8 cellular contexts compared by ENCODE assay signal in genomic region chr22:36546092-36546804, GRCh38. TPM values are rescaled to one million over a fixed set of nuclear protein-coding genes. Genes with fewer than 3 reads are reported as not detected.
DNase-seq lines count a peak whose midpoint lies in the region; ATAC-seq, FAIRE-seq and TF ChIP-seq lines count a peak whose summit lies in the region.

No MANE protein-coding gene starts in this region.

- peak; percentile 81 for TF ChIP-seq RAD21 in Ishikawa (IDR thresholded peaks at IDR 0.05; ENCODE audit: low read depth)
- TF ChIP-seq RAD21 in liver (IDR thresholded peaks at IDR 0.05): peak; percentile 45 to 54

- peak; percentile 39 for DNase-seq in SHP77 treated with DMSO at 0.1 percent for 48 hours (lab: John Stamatoyannopoulos, UW)
- peak; percentile 79 for DNase-seq in cerebellar cortex (ENCODE audit: low spot score)
- DNase-seq in urothelium cell line (ENCODE audit: low spot score): peak; percentile 82
- DNase-seq in small intestine: no peak

- H3K27me3 ChIP-seq in DOHH2 (ENCODE audit: control insufficient read depth, low read length) (peaks cover 6% of the 10 kb centered on the region; the same call in 1 of the 2 replicates), liver (ENCODE audit: control insufficient read depth in 4 of 4, insufficient read depth in 4 of 4, low read length in 3 of 4) (peaks cover 0 to 2% (median 2%) of the 10 kb centered on the region in 4 donors), small intestine (ENCODE audit: control insufficient read depth in 2 of 2, insufficient read depth in 2 of 2, low read length in 2 of 2) (peaks cover 0 to 4% of the 10 kb centered on the region in 2 donors)

- H4K20me1 ChIP-seq in DOHH2 (ENCODE audit: control insufficient read depth, insufficient read depth, low read depth, low read length): no peaks in the 10 kb centered on the region

- peak; percentile 51 for TF ChIP-seq CTCF in DOHH2 (IDR thresholded peaks at IDR 0.05; ENCODE audit: low read depth, low read length, poor library complexity, severe bottlenecking)
- TF ChIP-seq CTCF in liver (IDR thresholded peaks at IDR 0.05; ENCODE audit: low read depth, low read length, missing input control): peak; percentile 18

- H3K9me3 ChIP-seq in DOHH2 (ENCODE audit: control insufficient read depth, insufficient read depth, low read length) (no peaks in the 10 kb centered on the region), liver (ENCODE audit: control insufficient read depth in 4 of 4, low read length in 3 of 4) (no peaks in the 10 kb centered on the region), small intestine (ENCODE audit: control insufficient read depth, low read depth) (no peaks in the 10 kb centered on the region)

- H3K4me1 ChIP-seq in DOHH2 (ENCODE audit: control insufficient read depth, low read length) (peaks cover 16% of the 10 kb centered on the region), liver (ENCODE audit: control insufficient read depth in 4 of 4, insufficient read depth in 4 of 4, low read length in 3 of 4) (no peaks in the 10 kb centered on the region), small intestine (ENCODE audit: control insufficient read depth in 2 of 2, insufficient read depth in 1 of 2, low read depth in 1 of 2, low read length in 1 of 2) (no peaks in the 10 kb centered on the region)

- peak overlapping the region; percentile 32 for H3K4me2 ChIP-seq in DOHH2 (ENCODE audit: low read length)

- H3F3A ChIP-seq in DOHH2 (ENCODE audit: control insufficient read depth, insufficient read depth): no peaks in the 10 kb centered on the region

- no peak for TF ChIP-seq EP300 in Ishikawa (IDR thresholded peaks at IDR 0.05; ENCODE audit: borderline replicate concordance)

- H3K79me2 ChIP-seq in DOHH2 (ENCODE audit: control insufficient read depth, low read length): no peaks in the 10 kb centered on the region

- H3K27ac ChIP-seq in DOHH2 (ENCODE audit: low read depth, low read length) (no peak overlapping the region), liver (ENCODE audit: low read depth in 1 of 2, low read length in 2 of 2) (no peak overlapping the region), small intestine (ENCODE audit: low read depth in 1 of 2, low read length in 1 of 2) (no peak overlapping the region)

- no peaks in the 10 kb centered on the region for H3K36me3 ChIP-seq in DOHH2 (ENCODE audit: control insufficient read depth, low read length)
- no peaks in the 10 kb centered on the region for H3K36me3 ChIP-seq in liver (ENCODE audit: control insufficient read depth in 4 of 4, insufficient read depth in 3 of 4, low read depth in 1 of 4, low read length in 3 of 4)
- H3K36me3 ChIP-seq in small intestine (ENCODE audit: control insufficient read depth in 2 of 2, insufficient read depth in 2 of 2, low read length in 2 of 2): no peaks in the 10 kb centered on the region

- WGBS in liver: 29% methylated on average over 23 of the region's 23 CpGs
- WGBS in small intestine, 3 donors: 21 to 26% (median 23%) methylated on average over 23 of the region's 23 CpGs

- no peak overlapping the region for H3K9ac ChIP-seq in liver (ENCODE audit: low read depth in 1 of 2, low read length in 2 of 2)

- no peak overlapping the region for H3K4me3 ChIP-seq in DOHH2 (ENCODE audit: low read length)
- no peak overlapping the region for H3K4me3 ChIP-seq in liver (ENCODE audit: low read depth in 1 of 3, low read length in 3 of 3)
- no peak overlapping the region for H3K4me3 ChIP-seq in small intestine (ENCODE audit: low read depth in 1 of 2, low read length in 2 of 2)

- FAIRE-seq in urothelium cell line (lab: Jason Lieb, UNC) (peak; percentile 89), small intestine (lab: Jason Lieb, UNC) (no peak)

- H3K9me2 ChIP-seq in DOHH2 (replicated peaks; ENCODE audit: control insufficient read depth, low read length): no peaks in the 10 kb centered on the region

- no peak for ATAC-seq in HG03354 (IDR thresholded peaks at IDR 0.05; ENCODE audit: poor library complexity, severe bottlenecking, unreplicated experiment)

TF ChIP-seq in Ishikawa, 13 proteins besides CTCF, POLR2A, EP300 and RAD21:
- TF ChIP-seq USF1 (IDR thresholded peaks at IDR 0.05) (peak; percentile 48), ZBTB7A (IDR thresholded peaks at IDR 0.05; ENCODE audit: low read depth) (0 out of 2 replicates have a peak, but pooled peaks have one; percentile 44), NFIC (IDR thresholded peaks at IDR 0.05) (no peak)
TF ChIP-seq in Ishikawa: peak in this region for 2.

TF ChIP-seq in liver, 16 proteins besides CTCF, POLR2A, EP300 and RAD21:
- no peak for TF ChIP-seq ZBTB33 (IDR thresholded peaks at IDR 0.05)
- TF ChIP-seq TAF1 (conservative IDR thresholded peaks at IDR 0.05): no peak
- TF ChIP-seq ATF3 (IDR thresholded peaks at IDR 0.05): no peak
- TF ChIP-seq JUND (IDR thresholded peaks at IDR 0.05): no peak
- no peak for TF ChIP-seq GABPA (IDR thresholded peaks at IDR 0.05 in 1 of 2, conservative IDR thresholded peaks at IDR 0.05 in 1 of 2)
- TF ChIP-seq HNF4A (conservative IDR thresholded peaks at IDR 0.05): no peak
- TF ChIP-seq REST (IDR thresholded peaks at IDR 0.05): no peak
- no peak for TF ChIP-seq FOXA1 (IDR thresholded peaks at IDR 0.05)
- no peak for TF ChIP-seq MAX (IDR thresholded peaks at IDR 0.05)
- TF ChIP-seq RXRA (IDR thresholded peaks at IDR 0.05): no peak

RNA-seq across cellular contexts. Expression of gene EIF3D, which starts 17.3 kb away (rescaled TPM):
- 100 to 1,000 TPM; 106 to 169 TPM for total RNA-seq in liver
- 10 to 100 TPM; 32.8 to 54.6 TPM for polyA plus RNA-seq in liver
- polyA plus RNA-seq in small intestine: 100 to 1,000 TPM; 169 to 215 (median 193) TPM

RNA-seq across cellular contexts. Expression of gene FOXRED2, which starts 39.4 kb away (rescaled TPM):
- total RNA-seq in liver: 10 to 100 TPM in 1 of 2 donors, 1 to 10 TPM in 1; 9.0 to 15.0 TPM
- polyA plus RNA-seq in liver: 1 to 10 TPM; 5.1 to 5.6 TPM
- 1 to 10 TPM in 1 of 3 donors, under 1 TPM in 2; 0.67 to 5.5 (median 0.81) TPM for polyA plus RNA-seq in small intestine
